In genomic region chr20:47678536-47678935, GRCh38 we compare ENCODE assay signal across 16 cellular contexts.
"Had no signal": no experiment of that assay in that cellular context is flagged by ENCODE, and none has a peak within 500 bp of the region (broad histone marks: within the 10 kb centered on the region; RNA-seq: fewer than 3 reads in every experiment).

No MANE protein-coding gene starts in this region.

- H3K36me3 Mint-ChIP-seq: naive thymus-derived CD4-positive, alpha-beta T cell; natural killer cell treated with Interleukin-12 subunit alpha and Interleukin-12 subunit beta and Interleukin-15 and Interleukin-18, amount 100 ng/mL, for 72 hours; stimulated activated effector memory CD8-positive, alpha-beta T cell treated with anti-CD3 and anti-CD28 coated beads, Interleukin-12 subunit alpha, Interleukin-12 subunit beta, amount 100 ng/mL, for 72 hours had no signal

- H3K27ac Mint-ChIP-seq: natural killer cell treated with Interleukin-12 subunit alpha and Interleukin-12 subunit beta and Interleukin-15 and Interleukin-18, amount 100 ng/mL, for 72 hours; stimulated activated effector memory CD8-positive, alpha-beta T cell treated with anti-CD3 and anti-CD28 coated beads, Interleukin-12 subunit alpha, Interleukin-12 subunit beta, amount 100 ng/mL, for 72 hours had no signal

- H3K36me3 ChIP-seq: left lung, pancreas, prostate gland, spleen had no signal

- ATAC-seq: right cardiac atrium had no signal

- H3K27me3 Mint-ChIP-seq: natural killer cell treated with Interleukin-12 subunit alpha and Interleukin-12 subunit beta and Interleukin-15 and Interleukin-18, amount 100 ng/mL, for 72 hours; stimulated activated naive CD8-positive, alpha-beta T cell treated with anti-CD3 and anti-CD28 coated beads, Interleukin-15, amount 100 ng/mL, for 72 hours; type B pancreatic cell had no signal

- DNase-seq: hippocampal formation, right cardiac atrium, sigmoid colon had no signal

- H3K27me3 ChIP-seq: left lung, pancreas, sigmoid colon, tibial nerve, vagina had no signal

- H3K9me3 ChIP-seq: left lung, pancreas, prostate gland, sigmoid colon, spleen, tibial nerve, vagina had no signal

- H3K4me3 Mint-ChIP-seq: mesothelial cell of epicardium; naive thymus-derived CD4-positive, alpha-beta T cell; natural killer cell treated with Interleukin-12 subunit alpha and Interleukin-12 subunit beta and Interleukin-15 and Interleukin-18, amount 100 ng/mL, for 72 hours; stimulated activated effector memory CD8-positive, alpha-beta T cell treated with anti-CD3 and anti-CD28 coated beads, Interleukin-12 subunit alpha, Interleukin-12 subunit beta, amount 100 ng/mL, for 72 hours; stimulated activated naive CD8-positive, alpha-beta T cell treated with anti-CD3 and anti-CD28 coated beads, Interleukin-15, amount 100 ng/mL, for 72 hours; type B pancreatic cell had no signal

- H3K4me1 ChIP-seq: pancreas, prostate gland had no signal

- H3K27ac ChIP-seq: left lung, pancreas, prostate gland, sigmoid colon, spleen, tibial nerve, vagina had no signal

- H3K9me3 Mint-ChIP-seq: mesothelial cell of epicardium; natural killer cell treated with Interleukin-12 subunit alpha and Interleukin-12 subunit beta and Interleukin-15 and Interleukin-18, amount 100 ng/mL, for 72 hours; stimulated activated effector memory CD8-positive, alpha-beta T cell treated with anti-CD3 and anti-CD28 coated beads, Interleukin-12 subunit alpha, Interleukin-12 subunit beta, amount 100 ng/mL, for 72 hours; stimulated activated naive CD8-positive, alpha-beta T cell treated with anti-CD3 and anti-CD28 coated beads, Interleukin-15, amount 100 ng/mL, for 72 hours; type B pancreatic cell had no signal

- H3K4me3 ChIP-seq: left lung, lung, pancreas, prostate gland, sigmoid colon, spleen, tibial nerve, vagina had no signal
